In the genomic region with DNA sequence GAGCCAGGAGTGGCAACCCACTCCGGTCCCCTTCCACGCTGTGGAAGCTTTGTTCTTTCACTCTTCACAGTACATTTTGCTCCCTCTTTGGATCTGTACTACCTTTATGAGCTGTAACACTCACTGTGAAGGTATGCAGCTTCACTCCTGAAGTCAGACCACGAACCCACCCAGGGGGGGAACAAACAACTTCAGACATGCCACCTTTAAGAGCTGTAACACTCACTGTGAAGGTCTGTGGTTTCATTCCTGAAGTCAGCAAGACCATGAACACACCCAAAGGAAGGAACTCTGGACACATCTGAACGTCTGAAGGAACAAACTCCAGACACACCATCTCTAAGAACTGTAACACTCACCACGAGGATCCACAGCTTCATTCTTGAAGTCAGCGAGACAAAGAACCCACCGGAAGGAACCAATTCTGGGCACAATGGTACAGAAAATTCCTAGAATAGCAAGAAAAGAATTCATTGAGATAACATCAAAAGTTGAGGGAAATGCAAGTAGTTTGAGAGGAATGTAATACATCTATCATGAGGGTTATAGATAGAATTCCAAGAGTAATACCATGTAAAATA, we compare ENCODE assay signal across 26 cellular contexts.
DNase-seq lines count a peak whose midpoint lies in the region; ATAC-seq, FAIRE-seq and TF ChIP-seq lines count a peak whose summit lies in the region.
"Had no signal": no experiment of that assay in that cellular context is flagged by ENCODE, and none has a peak within 500 bp of the region (broad histone marks: within the 10 kb centered on the region; RNA-seq: fewer than 3 reads in every experiment).

No MANE protein-coding gene starts in this region.

- FAIRE-seq in RCC 7860 (lab: Jason Lieb, UNC) (no peak), H1 (lab: Jason Lieb, UNC) (no peak)
- FAIRE-seq: islet of Langerhans had no signal

- ATAC-seq in lower lobe of right lung (no peak), GM18511 (IDR thresholded peaks at IDR 0.05; ENCODE audit: unreplicated experiment) (no peak)
- ATAC-seq: activated CD4-positive, CD25-positive, alpha-beta regulatory T cell treated with anti-CD3 and anti-CD28 coated beads, Interleukin-2, amount 50 U/mL, for 24 hours; activated CD8-positive, alpha-beta T cell treated with anti-CD3 and anti-CD28 coated beads, Interleukin-2, amount 10 ng/mL, durations not matched to agents 7 days and 5 days; activated naive CD4-positive, alpha-beta T cell treated with anti-CD3 and anti-CD28 coated beads, Interleukin-2, amount 50 U/mL, for 72 hours; natural killer cell; sciatic nerve had no signal

- H3K23me2 ChIP-seq in H1 (ENCODE audit: low read depth, low read length): no peaks in the 10 kb centered on the region

- no peak overlapping the region for H4K8ac ChIP-seq in H1 (ENCODE audit: extremely low read depth, insufficient read depth, low read length)

- no peak for TF ChIP-seq RAD21 in H1 (IDR thresholded peaks at IDR 0.05 in 1 of 2, conservative IDR thresholded peaks at IDR 0.05 in 1 of 2; ENCODE audit: low read depth in 2 of 2, low read length in 2 of 2)

- H3K36me3 ChIP-seq in H1 (ENCODE audit: control insufficient read depth in 2 of 4, insufficient read depth in 4 of 4, low read length in 3 of 4) (no peaks in the 10 kb centered on the region), lower lobe of right lung (no peaks in the 10 kb centered on the region)
- H3K36me3 ChIP-seq: colonic mucosa, MG63 had no signal

- H2AK5ac ChIP-seq in H1 (ENCODE audit: low read depth, low read length): no peak overlapping the region

- H2BK5ac ChIP-seq in H1 (ENCODE audit: low read depth, low read length): no peak overlapping the region

- no peaks in the 10 kb centered on the region for H4K20me1 ChIP-seq in H1 (replicated peaks in 1 of 2; ENCODE audit: control insufficient read depth in 1 of 2, insufficient read depth in 2 of 2, low read length in 2 of 2)

- H3K4me3 ChIP-seq in H1 (ENCODE audit: extremely low read depth in 1 of 4, insufficient read depth in 2 of 4, low read depth in 3 of 4, low read length in 4 of 4): no peak overlapping the region
- H3K4me3 ChIP-seq in lower lobe of right lung: no peak overlapping the region
- H3K4me3 ChIP-seq: colonic mucosa, hepatocyte, MG63 had no signal

- H3K23ac ChIP-seq in H1 (ENCODE audit: insufficient read length): no peak overlapping the region

- no peak for TF ChIP-seq CTCF in H1 (IDR thresholded peaks at IDR 0.05; ENCODE audit: control extremely low read depth in 1 of 3, insufficient read depth in 1 of 3, low read depth in 1 of 3, low read length in 3 of 3)
- no peak for TF ChIP-seq CTCF in lower lobe of right lung (IDR thresholded peaks at IDR 0.05)

- H3K9me3 ChIP-seq in H1 (ENCODE audit: insufficient read depth in 2 of 2, low read depth in 1 of 2, low read length in 1 of 2) (0 out of 4 replicates have a peak, but pooled peaks cover 0 to 2% of the 10 kb centered on the region in 2 experiments), lower lobe of right lung (no peaks in the 10 kb centered on the region)
- H3K9me3 ChIP-seq: colonic mucosa, MG63 had no signal

- no peaks in the 10 kb centered on the region for H3K4me1 Mint-ChIP-seq in activated naive CD4-positive, alpha-beta T cell treated with anti-CD3 and anti-CD28 coated beads, Interleukin-2, amount 10 ng/mL, durations not matched to agents 7 days and 5 days
- H3K4me1 Mint-ChIP-seq: endodermal cell, natural killer cell had no signal

- no peak overlapping the region for H3K27ac Mint-ChIP-seq in activated naive CD4-positive, alpha-beta T cell treated with anti-CD3 and anti-CD28 coated beads, Interleukin-2, amount 10 ng/mL, durations not matched to agents 7 days and 5 days
- H3K27ac Mint-ChIP-seq: activated CD8-positive, alpha-beta T cell treated with anti-CD3 and anti-CD28 coated beads, Interleukin-2, amount 10 ng/mL, durations not matched to agents 7 days and 5 days; activated naive CD4-positive, alpha-beta T cell treated with anti-CD3 and anti-CD28 coated beads, Interleukin-2, amount 50 U/mL, for 72 hours; activated T-cell treated with anti-CD3 and anti-CD28 coated beads, Interleukin-2, amount 50 U/mL, for 24 hours; endodermal cell; natural killer cell had no signal

- H3K56ac ChIP-seq in H1 (replicated peaks; ENCODE audit: insufficient read length, low read depth, low read length): no peak overlapping the region

- H3K27me3 ChIP-seq in H1 (replicated peaks in 1 of 4; ENCODE audit: control insufficient read depth in 3 of 4, extremely low read depth in 1 of 4, insufficient read depth in 3 of 4, low read length in 3 of 4) (no peaks in the 10 kb centered on the region), lower lobe of right lung (ENCODE audit: low read depth) (no peaks in the 10 kb centered on the region)
- H3K27me3 ChIP-seq: colonic mucosa, hepatocyte, MG63 had no signal

- no peak overlapping the region for H2BK120ac ChIP-seq in H1 (replicated peaks; ENCODE audit: low read depth, low read length)

- CTCF ChIA-PET in H1 (lab: Charles Lee; ENCODE audit: partially characterized antibody): interaction anchor here (1.2 to 1.3 kb wide), 2 partner anchors 10 to 15 kb away, joined by 3 to 4 read pairs; no protein-coding TSS in a partner anchor
- CTCF ChIA-PET in activated naive CD4-positive, alpha-beta T cell treated with anti-CD3 and anti-CD28 coated beads, Interleukin-2, amount 10 ng/mL, durations not matched to agents 7 days and 5 days (lab: Charles Lee): no interaction called here

- no peaks in the 10 kb centered on the region for H3K36me3 Mint-ChIP-seq in activated naive CD4-positive, alpha-beta T cell treated with anti-CD3 and anti-CD28 coated beads, Interleukin-2, amount 10 ng/mL, durations not matched to agents 7 days and 5 days
- H3K36me3 Mint-ChIP-seq: activated naive CD4-positive, alpha-beta T cell treated with anti-CD3 and anti-CD28 coated beads, Interleukin-2, amount 50 U/mL, for 72 hours; brain; natural killer cell had no signal

- H3K4me3 Mint-ChIP-seq in activated naive CD4-positive, alpha-beta T cell treated with anti-CD3 and anti-CD28 coated beads, Interleukin-2, amount 10 ng/mL, durations not matched to agents 7 days and 5 days: no peak overlapping the region
- H3K4me3 Mint-ChIP-seq: activated CD8-positive, alpha-beta T cell treated with anti-CD3 and anti-CD28 coated beads, Interleukin-2, amount 10 ng/mL, durations not matched to agents 7 days and 5 days; activated T-cell treated with anti-CD3 and anti-CD28 coated beads, Interleukin-2, amount 50 U/mL, for 24 hours; endodermal cell; natural killer cell had no signal

- H3K14ac ChIP-seq in H1 (ENCODE audit: insufficient read length): no peak overlapping the region

- H3K4me1 ChIP-seq in H1 (replicated peaks in 1 of 4; ENCODE audit: control insufficient read depth in 3 of 4, insufficient read depth in 4 of 4, low read length in 3 of 4) (no peaks in the 10 kb centered on the region), lower lobe of right lung (no peaks in the 10 kb centered on the region)
- H3K4me1 ChIP-seq: colonic mucosa had no signal

- no peak overlapping the region for H2BK20ac ChIP-seq in H1 (ENCODE audit: low read length)

- H4K91ac ChIP-seq in H1 (replicated peaks; ENCODE audit: insufficient read length, low read length): no peak overlapping the region

- no peak overlapping the region for H2BK12ac ChIP-seq in H1 (ENCODE audit: low read depth, low read length)

- no peaks in the 10 kb centered on the region for H3K9me3 Mint-ChIP-seq in activated naive CD4-positive, alpha-beta T cell treated with anti-CD3 and anti-CD28 coated beads, Interleukin-2, amount 10 ng/mL, durations not matched to agents 7 days and 5 days
- H3K9me3 Mint-ChIP-seq: activated T-cell treated with anti-CD3 and anti-CD28 coated beads, Interleukin-2, amount 50 U/mL, for 24 hours; brain; endodermal cell had no signal

- POLR2A ChIA-PET in H1 (lab: Charles Lee; ENCODE audit: partially characterized antibody): no interaction called here

- no peak overlapping the region for H3K18ac ChIP-seq in H1 (ENCODE audit: extremely low read depth, low read length)

- 0 out of 2 replicates have a peak overlapping the region, but pooled peaks have one; percentile 22 for H2AFZ ChIP-seq in H1 (ENCODE audit: low read length)
- H2AFZ ChIP-seq: hepatocyte had no signal

- no peaks in the 10 kb centered on the region for H3K79me1 ChIP-seq in H1 (ENCODE audit: low read depth, low read length)

- H3K4ac ChIP-seq in H1 (replicated peaks; ENCODE audit: insufficient read length, low read depth, low read length): no peak overlapping the region

- H3K27ac ChIP-seq in H1 (ENCODE audit: low read depth, low read length) (no peak overlapping the region), lower lobe of right lung (no peak overlapping the region)
- H3K27ac ChIP-seq: C4-2B, colonic mucosa, hepatocyte, HL-60 had no signal

- no peak overlapping the region for H2BK15ac ChIP-seq in H1 (ENCODE audit: low read length)

- TF ChIP-seq EP300 in H1 (IDR thresholded peaks at IDR 0.05; ENCODE audit: borderline replicate concordance in 1 of 2, low read depth in 2 of 2, low read length in 2 of 2): no peak

- H3K9ac ChIP-seq in H1 (replicated peaks in 1 of 4; ENCODE audit: extremely low read depth in 1 of 4, low read depth in 3 of 4, low read length in 3 of 4): no peak overlapping the region

- DNase-seq in ELR (ENCODE audit: low read depth) (peak; percentile 22), RCC 7860 (ENCODE audit: low spot score) (peak; percentile 48), H1 (ENCODE audit: low read depth in 1 of 2, low spot score in 2 of 2) (no peak), kidney tubule cell (ENCODE audit: low spot score) (peak; percentile 96), NCI-H128 (lab: John Stamatoyannopoulos, UW; ENCODE audit: unreplicated experiment) (no peak), lower lobe of right lung (no peak)
- no peak for DNase-seq in activated naive CD4-positive, alpha-beta T cell treated with anti-CD3 and anti-CD28 coated beads, Interleukin-2, amount 10 ng/mL, durations not matched to agents 7 days and 5 days
- DNase-seq: activated CD8-positive, alpha-beta T cell treated with anti-CD3 and anti-CD28 coated beads, Interleukin-2, amount 10 ng/mL, durations not matched to agents 7 days and 5 days; activated T-cell treated with anti-CD3 and anti-CD28 coated beads, Interleukin-2, amount 50 U/mL, for 24 hours; colonic mucosa; endodermal cell; IMR-90; MG63; natural killer cell; NCI-H2171 treated with DMSO at 0.1 percent for 48 hours; NCI-H82; stimulated activated CD4-positive, alpha-beta T cell treated with anti-CD3 and anti-CD28 coated beads, Interleukin-15, amount 100 ng/mL, for 24 hours had no signal

- no peak overlapping the region for H3K4me2 ChIP-seq in H1 (ENCODE audit: insufficient read depth in 1 of 2, low read depth in 2 of 2, low read length in 2 of 2)
- H3K4me2 ChIP-seq: hepatocyte had no signal

- no peaks in the 10 kb centered on the region for H3K79me2 ChIP-seq in H1 (ENCODE audit: control insufficient read depth in 1 of 2, insufficient read depth in 2 of 2, low read length in 2 of 2)
- H3K79me2 ChIP-seq: hepatocyte had no signal

- intact Hi-C loops in lower lobe of right lung (cut with DNase I): no loop called here

- H3K27me3 Mint-ChIP-seq in activated naive CD4-positive, alpha-beta T cell treated with anti-CD3 and anti-CD28 coated beads, Interleukin-2, amount 10 ng/mL, durations not matched to agents 7 days and 5 days: no peaks in the 10 kb centered on the region
- H3K27me3 Mint-ChIP-seq: activated T-cell treated with anti-CD3 and anti-CD28 coated beads, Interleukin-2, amount 50 U/mL, for 24 hours had no signal

- H4K5ac ChIP-seq in H1 (ENCODE audit: insufficient read length, low read depth, low read length): no peak overlapping the region

- no peak for TF ChIP-seq POLR2A in H1 (IDR thresholded peaks at IDR 0.05; ENCODE audit: control extremely low read depth in 1 of 2, low read depth in 2 of 2, low read length in 2 of 2)

- WGBS in H1 (ENCODE audit: extremely low coverage in 1 of 2, insufficient coverage in 1 of 2, insufficient read length in 1 of 2, insufficient replicate concordance in 2 of 2, low coverage in 1 of 2, low lambda C conversion rate in 2 of 2, missing lambda C conversion rate in 1 of 2), 2 experiments: 91% methylated on average over 7 of the region's 7 CpGs; no CpG with 5 or more reads in 1 of the 2 experiments

Comparison
In these comparisons a context has a peak if more than half of its experiments do, and no peak if none do; other contexts are left out.
1. DNase-seq: peak in ELR (single experiment), RCC 7860 (single experiment) and kidney tubule cell (single experiment); none in H1 (0 of 2), NCI-H128 (single experiment), lower lobe of right lung (single experiment) and activated naive CD4-positive, alpha-beta T cell treated with anti-CD3 and anti-CD28 coated beads, Interleukin-2, amount 10 ng/mL, durations not matched to agents 7 days and 5 days (single experiment).